Comparison of ENCODE assay signal across 5 cellular contexts in genomic region chrX:23894952-23895351, GRCh38. TPM values are rescaled to one million over a fixed set of nuclear protein-coding genes. Genes with fewer than 3 reads are reported as not detected.
"Had no signal": no experiment of that assay in that cellular context is flagged by ENCODE, and none has a peak within 500 bp of the region (broad histone marks: within the 10 kb centered on the region; RNA-seq: fewer than 3 reads in every experiment).

No MANE protein-coding gene starts in this region.

RNA-seq across cellular contexts. Expression of gene CXorf58, which starts 12.9 kb away (rescaled TPM):
- total RNA-seq: GM23248, H7, HepG2, HFFc6, HT1080 had no signal
- polyA plus RNA-seq: GM23248, HepG2 had no signal
